In genomic region chr18:53527365-53527764, GRCh38 we compare ENCODE assay signal across 8 cellular contexts.
"Had no signal": no experiment of that assay in that cellular context is flagged by ENCODE, and none has a peak within 500 bp of the region (broad histone marks: within the 10 kb centered on the region; RNA-seq: fewer than 3 reads in every experiment).

No MANE protein-coding gene starts in this region.

- ATAC-seq: GM12878 had no signal

- H3K4me3 ChIP-seq: GM12878 had no signal

- FAIRE-seq: G401.6, GM12878, GM12891, GM12892, GM18507, GM19239 had no signal

- DNase-seq: GDM1, GF-D8 had no signal
